Comparison of ENCODE assay signal across 10 cellular contexts in the genomic region with DNA sequence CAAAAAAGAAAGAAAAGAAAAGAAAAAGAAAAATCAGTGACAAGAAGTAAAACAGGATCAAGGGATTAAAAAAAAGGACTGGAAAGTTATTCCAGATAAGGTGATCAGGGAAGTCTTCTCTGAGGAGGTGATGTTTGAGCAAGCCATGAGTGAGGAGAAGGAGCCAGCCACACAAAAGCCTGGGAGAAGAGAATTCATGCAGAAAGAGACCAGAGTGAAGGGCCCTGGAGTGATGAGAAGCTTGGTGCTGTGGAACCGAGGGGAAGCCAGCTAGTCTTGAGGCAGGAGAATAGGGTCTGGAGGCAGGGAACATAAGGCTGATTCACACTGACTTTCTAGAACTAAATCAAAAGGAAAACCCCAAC. TPM values are rescaled to one million over a fixed set of nuclear protein-coding genes. Genes with fewer than 3 reads are reported as not detected.
DNase-seq lines count a peak whose midpoint lies in the region; ATAC-seq, FAIRE-seq and TF ChIP-seq lines count a peak whose summit lies in the region.
"Had no signal": no experiment of that assay in that cellular context is flagged by ENCODE, and none has a peak within 500 bp of the region (broad histone marks: within the 10 kb centered on the region; RNA-seq: fewer than 3 reads in every experiment).

No MANE protein-coding gene starts in this region.

- peaks cover 6% of the 10 kb centered on the region; the same call in 1 of the 2 replicates for H3K9me3 ChIP-seq in HUES48 (ENCODE audit: control insufficient read depth, insufficient read depth, low read length)
- peaks cover 7% of the 10 kb centered on the region for H3K9me3 ChIP-seq in adipocyte (ENCODE audit: control insufficient read depth, low read length)
- H3K9me3 ChIP-seq in kidney (ENCODE audit: control insufficient read depth in 1 of 2, low read length in 2 of 2) = no peaks in the 10 kb centered on the region
- no peaks in the 10 kb centered on the region for H3K9me3 ChIP-seq in thyroid gland

- FAIRE-seq in kidney (lab: Jason Lieb, UNC) = no peak

- TF ChIP-seq CTCF in kidney (IDR thresholded peaks at IDR 0.05; ENCODE audit: borderline replicate concordance, extremely low read depth, insufficient read depth) (no peak), thyroid gland (IDR thresholded peaks at IDR 0.05) (no peak), foreskin keratinocyte (conservative IDR thresholded peaks at IDR 0.05) (no peak)

- no peak overlapping the region for H3K27ac ChIP-seq in HUES48 (ENCODE audit: low read depth, low read length)
- H3K27ac ChIP-seq in kidney (ENCODE audit: low read depth in 2 of 2, low read length in 2 of 2) = no peak overlapping the region
- H3K27ac ChIP-seq in thyroid gland = peak overlapping the region; percentile 21 to 63 (median 59)
- H3K27ac ChIP-seq in foreskin keratinocyte = no peak overlapping the region

- intact Hi-C loops in kidney (cut with DNase I) (no loop called here), thyroid gland (cut with DNase I) (no loop called here)

- no peaks in the 10 kb centered on the region for H3K36me3 ChIP-seq in HUES48 (ENCODE audit: control insufficient read depth, insufficient read depth, low read length)
- H3K36me3 ChIP-seq in adipocyte (ENCODE audit: control insufficient read depth, insufficient read depth, low read length, severe bottlenecking) = no peaks in the 10 kb centered on the region
- H3K36me3 ChIP-seq in kidney (ENCODE audit: control insufficient read depth in 1 of 2, insufficient read depth in 2 of 2, low read length in 2 of 2) = no peaks in the 10 kb centered on the region
- no peaks in the 10 kb centered on the region for H3K36me3 ChIP-seq in thyroid gland

- peaks cover 17% of the 10 kb centered on the region for H3K4me1 ChIP-seq in HUES48 (ENCODE audit: control insufficient read depth, insufficient read depth, low read length)
- peaks cover 15% of the 10 kb centered on the region for H3K4me1 ChIP-seq in adipocyte (ENCODE audit: control insufficient read depth, insufficient read depth, low read length)
- H3K4me1 ChIP-seq in kidney (ENCODE audit: control insufficient read depth in 1 of 2, insufficient read depth in 1 of 2, low read depth in 1 of 2, low read length in 2 of 2) = peaks cover 4 to 10% of the 10 kb centered on the region in 2 donors
- peaks cover 12 to 17% of the 10 kb centered on the region in 2 donors for H3K4me1 ChIP-seq in thyroid gland
- no peaks in the 10 kb centered on the region for H3K4me1 ChIP-seq in foreskin keratinocyte

- WGBS in thyroid gland, 2 donors = 16 to 18% methylated on average over 1 of the region's 1 CpG

- DNase-seq in adipocyte (ENCODE audit: low read depth) = no peak
- no peak for DNase-seq in kidney
- no peak for DNase-seq in thyroid gland
- DNase-seq in stimulated activated CD4-positive, alpha-beta T cell treated with anti-CD3 and anti-CD28 coated beads, Interleukin-12 subunit alpha, Interleukin-12 subunit beta, amount 100 ng/mL, for 4 hours = no peak
- no peak for DNase-seq in foreskin keratinocyte
- DNase-seq in left lobe of liver (ENCODE audit: low spot score) = no peak
- DNase-seq: activated T-cell treated with anti-CD3 and anti-CD28 coated beads, Interleukin-2, amount 50 U/mL, for 4 hours had no signal

- H3K9ac ChIP-seq in HUES48 (ENCODE audit: low read depth, low read length) (no peak overlapping the region), adipocyte (ENCODE audit: low read length) (peak overlapping the region; percentile 73), kidney (ENCODE audit: low read length in 2 of 2) (no peak overlapping the region)

- H3K27me3 ChIP-seq in HUES48 (ENCODE audit: control insufficient read depth, insufficient read depth, low read length) = no peaks in the 10 kb centered on the region
- no peaks in the 10 kb centered on the region for H3K27me3 ChIP-seq in adipocyte (replicated peaks; ENCODE audit: control insufficient read depth, insufficient read depth, low read length)
- H3K27me3 ChIP-seq in thyroid gland = no peaks in the 10 kb centered on the region
- H3K27me3 ChIP-seq in foreskin keratinocyte = no peaks in the 10 kb centered on the region

- no peak for ATAC-seq in foreskin keratinocyte
- ATAC-seq in HG03097 (IDR thresholded peaks at IDR 0.05; ENCODE audit: low FRiP score, unreplicated experiment) = no peak
- ATAC-seq in left lobe of liver = no peak
- ATAC-seq: activated T-cell treated with anti-CD3 and anti-CD28 coated beads, Interleukin-2, amount 50 U/mL, for 4 hours had no signal

- H3K4me3 ChIP-seq in HUES48 (ENCODE audit: low read depth, low read length) (peak overlapping the region; percentile 27; the same call in 1 of the 2 replicates), adipocyte (ENCODE audit: low read length) (peak overlapping the region; percentile 83), kidney (ENCODE audit: low read length in 2 of 2) (peak overlapping the region; percentile 21 to 40), thyroid gland (replicated peaks in 1 of 3) (no peak overlapping the region)

- no peak for TF ChIP-seq POLR2A in thyroid gland (IDR thresholded peaks at IDR 0.05)

RNA-seq across cellular contexts. Expression of gene EXOSC2, which starts 4.0 kb away (rescaled TPM):
- 26.4 TPM for total RNA-seq in kidney
- polyA plus RNA-seq in kidney (ENCODE audit: insufficient read depth, low read depth, low replicate concordance) = 13.0 TPM
- total RNA-seq in thyroid gland = 10 to 100 TPM; 19.2 to 21.6 (median 20.3) TPM
- total RNA-seq in foreskin keratinocyte = 45.6 and 54.7 TPM in 2 replicates
- 32.3 and 38.5 TPM in 2 replicates for polyA plus RNA-seq in foreskin keratinocyte
- 12.9 TPM for total RNA-seq in left lobe of liver

RNA-seq across cellular contexts. Expression of gene PRDM12, which starts 25.2 kb away (rescaled TPM):
- not detected for total RNA-seq in kidney
- polyA plus RNA-seq in kidney (ENCODE audit: insufficient read depth, low read depth, low replicate concordance) = not detected
- not detected for total RNA-seq in thyroid gland
- total RNA-seq in foreskin keratinocyte = not detected in 2 replicates
- 0.02 TPM in 1 of 2 replicates, not detected in the other for polyA plus RNA-seq in foreskin keratinocyte
- 0.08 TPM for total RNA-seq in left lobe of liver
- total RNA-seq: cerebellum had no signal

Comparison
In these comparisons a context has a peak if more than half of its experiments do, and no peak if none do; other contexts are left out.
1. H3K27ac ChIP-seq: peak in thyroid gland (3 of 3); none in HUES48 (single experiment), kidney (0 of 2) and foreskin keratinocyte (single experiment).
2. H3K4me3 ChIP-seq: peak in HUES48 (single experiment), adipocyte (single experiment) and kidney (2 of 2); none in thyroid gland (0 of 3).